Comparison of ENCODE assay signal across 9 cellular contexts in genomic region chr1:231550448-231550781, GRCh38. TPM values are rescaled to one million over a fixed set of nuclear protein-coding genes. Genes with fewer than 3 reads are reported as not detected.
DNase-seq lines count a peak whose midpoint lies in the region; ATAC-seq and TF ChIP-seq lines count a peak whose summit lies in the region.
"Had no signal": no experiment of that assay in that cellular context is flagged by ENCODE, and none has a peak within 500 bp of the region (broad histone marks: within the 10 kb centered on the region; RNA-seq: fewer than 3 reads in every experiment).

No MANE protein-coding gene starts in this region.

- no peaks in the 10 kb centered on the region for H3K27me3 ChIP-seq in CD4-positive, CD25-positive, alpha-beta regulatory T cell (ENCODE audit: control insufficient read depth, insufficient read depth, low read length)
- no peaks in the 10 kb centered on the region for H3K27me3 ChIP-seq in dorsolateral prefrontal cortex

- POLR2A ChIA-PET in RWPE1 (lab: Yijun Ruan, JAX; ENCODE audit: low non-redundant PET): no interaction called here

- no peak overlapping the region for H3K27ac ChIP-seq in CD4-positive, CD25-positive, alpha-beta regulatory T cell (ENCODE audit: insufficient read depth, low read length, poor library complexity, severe bottlenecking)
- H3K27ac ChIP-seq in RWPE1 (no peak overlapping the region), dorsolateral prefrontal cortex (no peak overlapping the region)
- H3K27ac ChIP-seq: thoracic aorta had no signal

- peaks cover 38% of the 10 kb centered on the region for H3K36me3 Mint-ChIP-seq in CD4-positive, CD25-positive, alpha-beta regulatory T cell

- TF ChIP-seq CTCF in RWPE1 (conservative IDR thresholded peaks at IDR 0.05; ENCODE audit: low read depth) (peak; percentile 11; the same call in 1 of the 2 replicates), fibroblast of the aortic adventitia (IDR thresholded peaks at IDR 0.05; ENCODE audit: insufficient read depth, low read length) (peak; percentile 40), dorsolateral prefrontal cortex (IDR thresholded peaks at IDR 0.05 in 54 of 56, conservative IDR thresholded peaks at IDR 0.05 in 2 of 56; ENCODE audit: low read depth in 1 of 56, partially characterized antibody in 56 of 56) (peak in 13 of 56 donors; percentile 10 to 34 (median 19))

- H3K27ac Mint-ChIP-seq in CD4-positive, CD25-positive, alpha-beta regulatory T cell: peak overlapping the region in 2 of 3 donors; percentile 48 to 52

- no peaks in the 10 kb centered on the region for H3K9me3 ChIP-seq in CD4-positive, CD25-positive, alpha-beta regulatory T cell (ENCODE audit: control insufficient read depth in 2 of 2, low read length in 2 of 2)
- H3K9me3 ChIP-seq: thoracic aorta had no signal

- no peaks in the 10 kb centered on the region for H3K9me3 Mint-ChIP-seq in CD4-positive, CD25-positive, alpha-beta regulatory T cell

- peaks cover 28 to 41% (median 34%) of the 10 kb centered on the region in 4 donors for H3K4me1 Mint-ChIP-seq in CD4-positive, CD25-positive, alpha-beta regulatory T cell

- CTCF ChIA-PET in RWPE1 (lab: Yijun Ruan, JAX): interaction anchor here (0.6 to 0.7 kb wide), 3 partner anchors 36 to 843 kb away, joined by 3 to 5 read pairs (median 4); no protein-coding TSS in a partner anchor

- DNase-seq in CD4-positive, CD25-positive, alpha-beta regulatory T cell: peak in 2 of 3 donors; percentile 30 to 56
- DNase-seq in RWPE1 (ENCODE audit: low spot score) (peak; percentile 23), fibroblast of the aortic adventitia (ENCODE audit: low read depth) (no peak), dorsolateral prefrontal cortex (no peak), ureter (ENCODE audit: low spot score) (no peak)

- peak in 1 of 2 donors; percentile 31 for ATAC-seq in CD4-positive, CD25-positive, alpha-beta regulatory T cell (ENCODE audit: low read depth in 2 of 2)
- peak; percentile 60 for ATAC-seq in GM18909 (IDR thresholded peaks at IDR 0.05; ENCODE audit: poor library complexity, unreplicated experiment)
- ATAC-seq in HG03439 (IDR thresholded peaks at IDR 0.05; ENCODE audit: unreplicated experiment): no peak
- ATAC-seq in HG03135 (IDR thresholded peaks at IDR 0.05; ENCODE audit: unreplicated experiment): no peak

- no peak overlapping the region for H3K4me3 Mint-ChIP-seq in CD4-positive, CD25-positive, alpha-beta regulatory T cell

- H3K36me3 ChIP-seq in CD4-positive, CD25-positive, alpha-beta regulatory T cell (ENCODE audit: control insufficient read depth, insufficient read depth, low read length): peaks cover 11% of the 10 kb centered on the region

- no peaks in the 10 kb centered on the region for H3K27me3 Mint-ChIP-seq in CD4-positive, CD25-positive, alpha-beta regulatory T cell

- intact Hi-C loops in dorsolateral prefrontal cortex (cut with DNase I): no loop called here

- H3K4me3 ChIP-seq in CD4-positive, CD25-positive, alpha-beta regulatory T cell (ENCODE audit: low read depth, low read length): no peak overlapping the region
- H3K4me3 ChIP-seq in fibroblast of the aortic adventitia (ENCODE audit: low read depth, low read length) (no peak overlapping the region), dorsolateral prefrontal cortex (no peak overlapping the region)
- H3K4me3 ChIP-seq: thoracic aorta had no signal

- H3K4me1 ChIP-seq in CD4-positive, CD25-positive, alpha-beta regulatory T cell (ENCODE audit: control insufficient read depth, insufficient read depth, low read length, poor library complexity, severe bottlenecking): no peaks in the 10 kb centered on the region

RNA-seq across cellular contexts. Expression of gene TSNAX, which starts 21.9 kb away (rescaled TPM):
- 34.8 TPM for total RNA-seq in CD4-positive, CD25-positive, alpha-beta regulatory T cell
- polyA plus RNA-seq in CD4-positive, CD25-positive, alpha-beta regulatory T cell: 100 to 1,000 TPM in 2 of 4 donors, 10 to 100 TPM in 2; 93.4 to 117 (median 106) TPM
- 28.9 and 43.7 TPM in 2 replicates for total RNA-seq in fibroblast of the aortic adventitia (ENCODE audit: low replicate concordance)
- 10 to 100 TPM; 23.6 to 70.4 (median 49.5) TPM for total RNA-seq in dorsolateral prefrontal cortex
- 44.6 TPM for total RNA-seq in ureter

Comparison
In these comparisons a context has a peak if more than half of its experiments do, and no peak if none do; other contexts are left out.
1. DNase-seq: peak in CD4-positive, CD25-positive, alpha-beta regulatory T cell (2 of 3) and RWPE1 (single experiment); none in fibroblast of the aortic adventitia (single experiment), dorsolateral prefrontal cortex (0 of 10) and ureter (single experiment).